28 cellular contexts compared by ENCODE assay signal in the genomic region with DNA sequence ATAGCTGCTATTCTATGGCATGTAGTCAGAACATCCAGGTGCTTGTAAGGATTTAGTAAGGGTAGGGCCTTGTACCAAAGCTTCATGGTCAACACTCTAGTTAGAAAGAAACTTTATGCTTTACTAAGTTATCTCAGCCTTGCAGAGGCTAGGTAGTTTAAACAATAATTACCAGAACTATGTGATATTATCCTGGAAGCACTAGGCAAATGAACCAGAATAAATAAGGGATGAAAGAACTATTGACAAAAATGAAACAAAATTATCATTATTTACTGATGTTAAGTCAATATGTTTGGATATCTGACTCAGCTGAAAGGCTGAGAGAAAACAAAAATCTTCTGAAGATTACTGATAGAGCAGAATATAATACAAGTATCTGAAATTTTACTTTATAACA.
DNase-seq lines count a peak whose midpoint lies in the region; TF ChIP-seq lines count a peak whose summit lies in the region.
"Had no signal": no experiment of that assay in that cellular context is flagged by ENCODE, and none has a peak within 500 bp of the region (broad histone marks: within the 10 kb centered on the region; RNA-seq: fewer than 3 reads in every experiment).

No MANE protein-coding gene starts in this region.

- intact Hi-C loops in mammary epithelial cell (cut with micrococcal nuclease) = no loop called here

- no peaks in the 10 kb centered on the region for H3K36me3 ChIP-seq in mammary epithelial cell (ENCODE audit: insufficient read depth, low read length)
- H3K36me3 ChIP-seq: BE2C; BLaER1; BLaER1 treated with 17β-estradiol and CSF1 and Interleukin-3, amounts not matched to agents 10 nM and 100 nM had no signal

- CTCF ChIA-PET in mammary epithelial cell (lab: Charles Lee; ENCODE audit: low non-redundant PET) = no interaction called here

- in situ Hi-C loops in T47D (cut with HindIII; ENCODE audit: low pct_unique_long_range_greater_than_20kb, low sequenced_read_pairs) = no loop called here
- in situ Hi-C loops in mammary epithelial cell (cut with MboI; ENCODE audit: low sequenced_read_pairs in 2 of 2) = no loop called here

- no peak overlapping the region for H3K4me3 ChIP-seq in mammary epithelial cell (replicated peaks in 1 of 3; ENCODE audit: insufficient read depth in 1 of 3, low read depth in 2 of 3, low read length in 3 of 3)
- H3K4me3 ChIP-seq: A549; BLaER1; BLaER1 treated with 17β-estradiol and CSF1 and Interleukin-3, amounts not matched to agents 10 nM and 100 nM had no signal

- dilution Hi-C loops in mammary epithelial cell (cut with HindIII; ENCODE audit: low sequenced_read_pairs) = no loop called here

- no peaks in the 10 kb centered on the region for H4K20me1 ChIP-seq in mammary epithelial cell (ENCODE audit: insufficient read depth, low read length)
- H4K20me1 ChIP-seq: BLaER1; BLaER1 treated with 17β-estradiol and CSF1 and Interleukin-3, amounts not matched to agents 10 nM and 100 nM had no signal

- BruUV-seq in mammary epithelial cell (replicated peaks; lab: Mats Ljungman, UMichigan) = no TSS peak

- no peak for TF ChIP-seq CTCF in mammary epithelial cell (conservative IDR thresholded peaks at IDR 0.05 in 1 of 2, IDR thresholded peaks at IDR 0.05 in 1 of 2; ENCODE audit: extremely low read depth in 1 of 2, insufficient read depth in 1 of 2, low read depth in 1 of 2, low read length in 2 of 2)
- TF ChIP-seq CTCF in 22Rv1 (IDR thresholded peaks at IDR 0.05) = no peak

- H2AFZ ChIP-seq in mammary epithelial cell (ENCODE audit: low read depth, low read length) = no peak overlapping the region

- no peaks in the 10 kb centered on the region for H3K79me2 ChIP-seq in mammary epithelial cell (ENCODE audit: insufficient read depth, low read length)

- H3K9me3 ChIP-seq in mammary epithelial cell (replicated peaks; ENCODE audit: insufficient read depth, low read length) = no peaks in the 10 kb centered on the region
- H3K9me3 ChIP-seq: A549, BE2C had no signal

- no peak overlapping the region for H3K4me2 ChIP-seq in mammary epithelial cell (ENCODE audit: insufficient read depth, low read depth, low read length)
- H3K4me2 ChIP-seq: A549; BLaER1; BLaER1 treated with 17β-estradiol and CSF1 and Interleukin-3, amounts not matched to agents 10 nM and 100 nM had no signal

- H3K27me3 ChIP-seq in mammary epithelial cell (ENCODE audit: insufficient read depth, low read length) = no peaks in the 10 kb centered on the region
- H3K27me3 ChIP-seq: BE2C; BLaER1; BLaER1 treated with 17β-estradiol and CSF1 and Interleukin-3, amounts not matched to agents 10 nM and 100 nM had no signal

- DNase-seq in T47D (ENCODE audit: low read depth in 1 of 2, low spot score in 1 of 2) (peak; percentile 15 to 82), mammary epithelial cell (no peak), NCI-H748 treated with DMSO at 0.1 percent for 48 hours (lab: John Stamatoyannopoulos, UW) (no peak)
- DNase-seq: 8988T; ACHN; AML-193; BE2C; C1 segment of cervical spinal cord; Caco-2; Calu3; CD4-positive, alpha-beta memory T cell; CD4-positive, alpha-beta T cell; CD4-positive, CD25-positive, alpha-beta regulatory T cell; CD8-positive, alpha-beta memory T cell; CD8-positive, alpha-beta T cell; COR-L47; DMS 273 treated with DMSO at 0.1 percent for 48 hours; DMS153; DMS53; DMS79; DMS79 treated with DMSO at 0.1 percent for 48 hours; DND-41; EL had no signal

- no peaks in the 10 kb centered on the region for H3K4me1 ChIP-seq in mammary epithelial cell (ENCODE audit: insufficient read depth, low read length)
- H3K4me1 ChIP-seq: A549; BE2C; BLaER1; BLaER1 treated with 17β-estradiol and CSF1 and Interleukin-3, amounts not matched to agents 10 nM and 100 nM; Caco-2 had no signal

- no peak overlapping the region for H3K9ac ChIP-seq in mammary epithelial cell (ENCODE audit: insufficient read depth, low read length)
- H3K9ac ChIP-seq: BLaER1; BLaER1 treated with 17β-estradiol and CSF1 and Interleukin-3, amounts not matched to agents 10 nM and 100 nM had no signal

- H3K27ac ChIP-seq in mammary epithelial cell (ENCODE audit: insufficient read depth, low read depth, low read length) = no peak overlapping the region
- H3K27ac ChIP-seq in 22Rv1 = peak overlapping the region; percentile 16
- H3K27ac ChIP-seq: A549; BLaER1; BLaER1 treated with 17β-estradiol and CSF1 and Interleukin-3, amounts not matched to agents 10 nM and 100 nM; C4-2B had no signal

Comparison
In these comparisons a context has a peak if more than half of its experiments do, and no peak if none do; other contexts are left out.
1. DNase-seq: peak in T47D (2 of 2); none in mammary epithelial cell (single experiment) and NCI-H748 treated with DMSO at 0.1 percent for 48 hours (single experiment).